Comparison of ENCODE assay signal across 18 cellular contexts in genomic region chr19:45935267-45935666, GRCh38. TPM values are rescaled to one million over a fixed set of nuclear protein-coding genes. Genes with fewer than 3 reads are reported as not detected.
DNase-seq lines count a peak whose midpoint lies in the region; ATAC-seq, FAIRE-seq and TF ChIP-seq lines count a peak whose summit lies in the region.
"Had no signal": no experiment of that assay in that cellular context is flagged by ENCODE, and none has a peak within 500 bp of the region (broad histone marks: within the 10 kb centered on the region; RNA-seq: fewer than 3 reads in every experiment).

No MANE protein-coding gene starts in this region.

- H3K4me3 ChIP-seq in A549 = no peak overlapping the region
- H3K4me3 ChIP-seq: GM12878 had no signal

- no peaks in the 10 kb centered on the region for H3K9me3 Mint-ChIP-seq in endothelial cell (ENCODE audit: unreplicated experiment)
- H3K9me3 Mint-ChIP-seq: CD8-positive, alpha-beta T cell had no signal

- peaks cover 37% of the 10 kb centered on the region for H3K4me1 Mint-ChIP-seq in endothelial cell (ENCODE audit: unreplicated experiment)
- H3K4me1 Mint-ChIP-seq: CD14-positive monocyte had no signal

- FAIRE-seq in A549 (lab: Jason Lieb, UNC) = no peak
- FAIRE-seq: D721Med, GM12878, GM18507, H54 had no signal

- no peaks in the 10 kb centered on the region for H3K9me3 ChIP-seq in A549

- POLR2A ChIA-PET in A549 (lab: Yijun Ruan, JAX) = no interaction called here

- TF ChIP-seq EP300 in A549 (IDR thresholded peaks at IDR 0.05) = no peak

- TF ChIP-seq POLR2A in A549 (IDR thresholded peaks at IDR 0.05; ENCODE audit: low read length) = no peak

- no peak for TF ChIP-seq RAD21 in A549 (conservative IDR thresholded peaks at IDR 0.05 in 1 of 2, IDR thresholded peaks at IDR 0.05 in 1 of 2)

- TF ChIP-seq CTCF in A549 (IDR thresholded peaks at IDR 0.05) (no peak), endothelial cell (IDR thresholded peaks at IDR 0.05; ENCODE audit: unreplicated experiment) (no peak)

- peak overlapping the region; percentile 38; the same call in 2 of the 3 replicates for H3K4me2 ChIP-seq in A549

- peaks cover 13% of the 10 kb centered on the region for H3K27me3 Mint-ChIP-seq in endothelial cell (ENCODE audit: unreplicated experiment)

- CTCF ChIA-PET in A549 (lab: Yijun Ruan, JAX) = interaction anchor here (1.6 kb wide), 1 partner anchor 13 kb away, joined by 3 read pairs; no protein-coding TSS in a partner anchor

- no peak overlapping the region for H3K27ac ChIP-seq in A549

- 29% methylated on average over 19 of the region's 19 CpGs for WGBS in A549 (ENCODE audit: missing lambda C conversion rate)

- H3K27ac Mint-ChIP-seq in endothelial cell (ENCODE audit: unreplicated experiment) = peak overlapping the region; percentile 74
- H3K27ac Mint-ChIP-seq: CD14-positive monocyte; CD8-positive, alpha-beta T cell had no signal

- peaks cover 42% of the 10 kb centered on the region for H3K36me3 Mint-ChIP-seq in endothelial cell (ENCODE audit: low read depth, unreplicated experiment)
- H3K36me3 Mint-ChIP-seq: CD14-positive monocyte; CD8-positive, alpha-beta T cell had no signal

- ATAC-seq in A549 = peak; percentile 36 to 58; a peak in 5 of 6 replicates
- ATAC-seq in GM21526 (IDR thresholded peaks at IDR 0.05; ENCODE audit: low FRiP score, unreplicated experiment) = no peak
- ATAC-seq: CD8-positive, alpha-beta T cell; GM12878 had no signal

- peak overlapping the region; percentile 51 for H3K4me3 Mint-ChIP-seq in endothelial cell (ENCODE audit: unreplicated experiment)
- H3K4me3 Mint-ChIP-seq: CD8-positive, alpha-beta T cell had no signal

- peaks cover 11% of the 10 kb centered on the region; the same call in 1 of the 3 replicates for H3K4me1 ChIP-seq in A549

- DNase-seq in A549 (ENCODE audit: low read depth in 1 of 2, low spot score in 1 of 2) (no peak), Daoy (ENCODE audit: low read depth) (peak; percentile 19), OCI-M1 (lab: John Stamatoyannopoulos, UW) (peak; percentile 49), endothelial cell (ENCODE audit: low spot score) (no peak), NCI-H1694 treated with DMSO at 0.1 percent for 48 hours (lab: John Stamatoyannopoulos, UW) (no peak)
- no peak for DNase-seq in activated naive CD4-positive, alpha-beta T cell treated with anti-CD3 and anti-CD28 coated beads, Interleukin-2, amount 50 U/mL, for 16 hours
- DNase-seq: CD8-positive, alpha-beta T cell; COR-L47; DMS153; KG1 had no signal

TF ChIP-seq in A549, 52 proteins besides CTCF, POLR2A, EP300 and RAD21:
- no peak for TF ChIP-seq POLR2AphosphoS2 (conservative IDR thresholded peaks at IDR 0.05; ENCODE audit: low read length)
- TF ChIP-seq, protein P1, sequence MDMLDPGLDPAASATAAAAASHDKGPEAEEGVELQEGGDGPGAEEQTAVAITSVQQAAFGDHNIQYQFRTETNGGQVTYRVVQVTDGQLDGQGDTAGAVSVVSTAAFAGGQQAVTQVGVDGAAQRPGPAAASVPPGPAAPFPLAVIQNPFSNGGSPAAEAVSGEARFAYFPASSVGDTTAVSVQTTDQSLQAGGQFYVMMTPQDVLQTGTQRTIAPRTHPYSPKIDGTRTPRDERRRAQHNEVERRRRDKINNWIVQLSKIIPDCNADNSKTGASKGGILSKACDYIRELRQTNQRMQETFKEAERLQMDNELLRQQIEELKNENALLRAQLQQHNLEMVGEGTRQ (IDR thresholded peaks at IDR 0.05) = no peak
- no peak for TF ChIP-seq FOXS1 (CRISPR knock-in tag; IDR thresholded peaks at IDR 0.05)
- TF ChIP-seq RARB (CRISPR knock-in tag; IDR thresholded peaks at IDR 0.05) = no peak
- no peak for TF ChIP-seq SMC3 (IDR thresholded peaks at IDR 0.05)
- TF ChIP-seq, protein P2, sequence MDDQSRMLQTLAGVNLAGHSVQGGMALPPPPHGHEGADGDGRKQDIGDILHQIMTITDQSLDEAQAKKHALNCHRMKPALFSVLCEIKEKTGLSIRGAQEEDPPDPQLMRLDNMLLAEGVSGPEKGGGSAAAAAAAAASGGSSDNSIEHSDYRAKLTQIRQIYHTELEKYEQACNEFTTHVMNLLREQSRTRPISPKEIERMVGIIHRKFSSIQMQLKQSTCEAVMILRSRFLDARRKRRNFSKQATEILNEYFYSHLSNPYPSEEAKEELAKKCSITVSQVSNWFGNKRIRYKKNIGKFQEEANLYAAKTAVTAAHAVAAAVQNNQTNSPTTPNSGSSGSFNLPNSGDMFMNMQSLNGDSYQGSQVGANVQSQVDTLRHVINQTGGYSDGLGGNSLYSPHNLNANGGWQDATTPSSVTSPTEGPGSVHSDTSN (IDR thresholded peaks at IDR 0.05) = no peak
- no peak for TF ChIP-seq ZSCAN20 (CRISPR knock-in tag; IDR thresholded peaks at IDR 0.05)
- TF ChIP-seq MAZ (IDR thresholded peaks at IDR 0.05; ENCODE audit: borderline replicate concordance, low read depth, low read length) = no peak
- no peak for TF ChIP-seq NR3C1 (IDR thresholded peaks at IDR 0.05)
- TF ChIP-seq, protein P3, sequence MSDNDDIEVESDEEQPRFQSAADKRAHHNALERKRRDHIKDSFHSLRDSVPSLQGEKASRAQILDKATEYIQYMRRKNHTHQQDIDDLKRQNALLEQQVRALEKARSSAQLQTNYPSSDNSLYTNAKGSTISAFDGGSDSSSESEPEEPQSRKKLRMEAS (IDR thresholded peaks at IDR 0.05) = no peak
- TF ChIP-seq JUN (IDR thresholded peaks at IDR 0.05) = no peak
- TF ChIP-seq BHLHE40 (IDR thresholded peaks at IDR 0.05; ENCODE audit: low read depth, low read length) = no peak
- TF ChIP-seq EHF (CRISPR knock-in tag; IDR thresholded peaks at IDR 0.05) = no peak
- TF ChIP-seq NFE2L2 (conservative IDR thresholded peaks at IDR 0.05; ENCODE audit: low read length) = no peak
- no peak for TF ChIP-seq FOSB (CRISPR knock-in tag; IDR thresholded peaks at IDR 0.05)
- TF ChIP-seq HOXA7 (CRISPR knock-in tag; IDR thresholded peaks at IDR 0.05) = no peak
- TF ChIP-seq RCOR1 (IDR thresholded peaks at IDR 0.05; ENCODE audit: low read depth, low read length) = no peak
- TF ChIP-seq BCL3 (IDR thresholded peaks at IDR 0.05) = no peak
- TF ChIP-seq ZFP36 (IDR thresholded peaks at IDR 0.05; ENCODE audit: borderline replicate concordance, partially characterized antibody) = no peak
- no peak for TF ChIP-seq EHMT2 (IDR thresholded peaks at IDR 0.05; ENCODE audit: low read depth)

RNA-seq across cellular contexts. Expression of gene NANOS2, which starts 20.7 kb away (rescaled TPM):
- polyA plus RNA-seq in A549 (2011; rRNA removed) (not detected in 2 replicates), A549 (2017; fragmentation: RNase III; extraction: RNeasy Plus Mini Kit Qiagen cat#74134 plus additional on column Dnase treatment) (not detected in 3 replicates)
- not detected in 2 replicates for polyA plus RNA-seq in A549 (2012; cell fraction: cytosol; rRNA removed)
- not detected in 2 replicates for polyA plus RNA-seq in A549 (2012; cell fraction: nucleus; rRNA removed)
- not detected in 2 replicates for polyA minus RNA-seq in A549 (2011; rRNA and poly(A)+ RNA removed)
- total RNA-seq in Daoy (2014; rRNA removed; shearing (Covaris generic)) = not detected in 2 replicates
- total RNA-seq in endothelial cell (ENCODE audit: unreplicated experiment) = not detected
- total RNA-seq: A673; CD8-positive, alpha-beta T cell; GM12878 had no signal
- polyA plus RNA-seq: BJ, CD14-positive monocyte, GM12878 had no signal

RNA-seq across cellular contexts. Expression of gene MYPOP, which starts 32.9 kb away (rescaled TPM):
- polyA plus RNA-seq in A549 (2011; rRNA removed) (2.1 and 3.4 TPM in 2 replicates), A549 (2017; fragmentation: RNase III; extraction: RNeasy Plus Mini Kit Qiagen cat#74134 plus additional on column Dnase treatment) (7.9 to 10.6 TPM (median 10.5 TPM) in 3 replicates)
- polyA plus RNA-seq in A549 (2012; cell fraction: cytosol; rRNA removed) = 6.2 and 8.9 TPM in 2 replicates
- 10.0 and 12.8 TPM in 2 replicates for polyA plus RNA-seq in A549 (2012; cell fraction: nucleus; rRNA removed)
- 1.6 and 2.8 TPM in 2 replicates for polyA minus RNA-seq in A549 (2011; rRNA and poly(A)+ RNA removed)
- 0.09 and 2.5 TPM in 2 replicates for total RNA-seq in Daoy (2014; rRNA removed; shearing (Covaris generic))
- total RNA-seq in endothelial cell (ENCODE audit: unreplicated experiment) = 9.0 TPM

RNA-seq across cellular contexts. Expression of gene NOVA2, which starts 38.4 kb away (rescaled TPM):
- 0.06 and 0.17 TPM in 2 replicates for polyA plus RNA-seq in A549 (2011; rRNA removed)
- 0.03 and 0.04 TPM in 2 replicates for polyA plus RNA-seq in A549 (2012; cell fraction: cytosol; rRNA removed)
- polyA plus RNA-seq in A549 (2012; cell fraction: nucleus; rRNA removed) = 0.07 and 0.09 TPM in 2 replicates
- 0.13 to 0.30 TPM (median 0.24 TPM) in 3 replicates for polyA plus RNA-seq in A549 (2017; fragmentation: RNase III; extraction: RNeasy Plus Mini Kit Qiagen cat#74134 plus additional on column Dnase treatment)
- 0.24 and 0.25 TPM in 2 replicates for polyA minus RNA-seq in A549 (2011; rRNA and poly(A)+ RNA removed)
- not detected in 2 replicates for total RNA-seq in Daoy (2014; rRNA removed; shearing (Covaris generic))
- total RNA-seq in endothelial cell (ENCODE audit: unreplicated experiment) = 86.0 TPM
- total RNA-seq: A673; CD8-positive, alpha-beta T cell had no signal
- polyA plus RNA-seq: CD14-positive monocyte had no signal

RNA-seq across cellular contexts. Expression of gene IRF2BP1, which starts 49.3 kb away (rescaled TPM):
- 9.5 and 10.9 TPM in 2 replicates for polyA plus RNA-seq in A549 (2011; rRNA removed)
- polyA plus RNA-seq in A549 (2012; cell fraction: cytosol; rRNA removed) = 17.2 and 27.7 TPM in 2 replicates
- 17.1 and 29.4 TPM in 2 replicates for polyA plus RNA-seq in A549 (2012; cell fraction: nucleus; rRNA removed)
- polyA plus RNA-seq in A549 (2017; fragmentation: RNase III; extraction: RNeasy Plus Mini Kit Qiagen cat#74134 plus additional on column Dnase treatment) = 20.1 to 23.1 TPM (median 21.3 TPM) in 3 replicates
- polyA minus RNA-seq in A549 (2011; rRNA and poly(A)+ RNA removed) = 10.2 and 13.7 TPM in 2 replicates
- 52.9 and 60.1 TPM in 2 replicates for total RNA-seq in Daoy (2014; rRNA removed; shearing (Covaris generic))
- 17.6 TPM for total RNA-seq in endothelial cell (ENCODE audit: unreplicated experiment)

RNA-seq across cellular contexts. Expression of gene CCDC61, which starts 60.0 kb away (rescaled TPM):
- polyA plus RNA-seq in A549 (2011; rRNA removed) (3.2 and 4.1 TPM in 2 replicates), A549 (2017; fragmentation: RNase III; extraction: RNeasy Plus Mini Kit Qiagen cat#74134 plus additional on column Dnase treatment) (6.9 to 9.0 TPM (median 8.2 TPM) in 3 replicates)
- 6.9 and 8.2 TPM in 2 replicates for polyA plus RNA-seq in A549 (2012; cell fraction: cytosol; rRNA removed)
- polyA plus RNA-seq in A549 (2012; cell fraction: nucleus; rRNA removed) = 17.3 and 20.1 TPM in 2 replicates
- polyA minus RNA-seq in A549 (2011; rRNA and poly(A)+ RNA removed) = 6.7 and 11.7 TPM in 2 replicates
- 5.5 and 7.7 TPM in 2 replicates for total RNA-seq in Daoy (2014; rRNA removed; shearing (Covaris generic))
- total RNA-seq in endothelial cell (ENCODE audit: unreplicated experiment) = 9.5 TPM

Comparison
In these comparisons a context has a peak if more than half of its experiments do, and no peak if none do; other contexts are left out.
1. DNase-seq: peak in Daoy (single experiment) and OCI-M1 (single experiment); none in A549 (0 of 2), endothelial cell (single experiment), activated naive CD4-positive, alpha-beta T cell treated with anti-CD3 and anti-CD28 coated beads, Interleukin-2, amount 50 U/mL, for 16 hours (single experiment) and NCI-H1694 treated with DMSO at 0.1 percent for 48 hours (single experiment).
2. RNA of gene NOVA2, which starts 38.4 kb away (total RNA-seq): 86.0 TPM in endothelial cell (single experiment); not detected in Daoy; every median in the first group is over 10 times any median in the second.